ENCODE assay signal across 18 cellular contexts in genomic region chr1:17061486-17062271, GRCh38. TPM values are rescaled to one million over a fixed set of nuclear protein-coding genes. Genes with fewer than 3 reads are reported as not detected.
DNase-seq lines count a peak whose midpoint lies in the region; ATAC-seq, FAIRE-seq and TF ChIP-seq lines count a peak whose summit lies in the region.
"Had no signal": no experiment of that assay in that cellular context is flagged by ENCODE, and none has a peak within 500 bp of the region (broad histone marks: within the 10 kb centered on the region; RNA-seq: fewer than 3 reads in every experiment).

No MANE protein-coding gene starts in this region.

- intact Hi-C loops in spleen (cut with DNase I; ENCODE audit: low total_unique reads), result no loop called here
- intact Hi-C loops in kidney (cut with DNase I), result no loop called here
- intact Hi-C loops in right cardiac atrium (cut with DNase I), result loop anchor here in 3 of 4 donors (5.0 kb wide), 1 partner anchor 176 kb away; no protein-coding TSS in a partner anchor

- no peaks in the 10 kb centered on the region for H3K36me3 Mint-ChIP-seq in brain
- H3K36me3 Mint-ChIP-seq: T-cell had no signal

- FAIRE-seq in kidney (lab: Jason Lieb, UNC), result no peak

- H3K36me3 ChIP-seq in spleen, result no peaks in the 10 kb centered on the region
- H3K36me3 ChIP-seq in kidney (ENCODE audit: control insufficient read depth in 1 of 2, insufficient read depth in 2 of 2, low read length in 2 of 2), result no peaks in the 10 kb centered on the region
- H3K36me3 ChIP-seq: BE2C, lower lobe of right lung, upper lobe of left lung had no signal

- H3K27me3 ChIP-seq in spleen (replicated peaks in 1 of 7) (peaks cover 0 to 7% (median 0%) of the 10 kb centered on the region in 7 donors), right cardiac atrium (ENCODE audit: control insufficient read depth, insufficient read depth) (no peaks in the 10 kb centered on the region)
- H3K27me3 ChIP-seq: BE2C, upper lobe of left lung had no signal

- H3K27ac ChIP-seq in spleen (peak overlapping the region in 5 of 8 donors; percentile 63 to 87 (median 77)), kidney (ENCODE audit: low read depth in 2 of 2, low read length in 2 of 2) (no peak overlapping the region), right cardiac atrium (ENCODE audit: low read length) (no peak overlapping the region)
- H3K27ac ChIP-seq: lower lobe of right lung had no signal

- peaks cover 20% of the 10 kb centered on the region for H3K27me3 Mint-ChIP-seq in brain

- no peak for ATAC-seq in right cardiac atrium
- ATAC-seq: lower lobe of right lung, T-cell had no signal

- H3K9me3 ChIP-seq in spleen, result peaks cover 0 to 15% (median 11%) of the 10 kb centered on the region in 8 donors
- H3K9me3 ChIP-seq in kidney (ENCODE audit: control insufficient read depth in 1 of 2, low read length in 2 of 2), result peaks cover 0 to 2% of the 10 kb centered on the region in 2 donors
- no peaks in the 10 kb centered on the region for H3K9me3 ChIP-seq in right cardiac atrium (ENCODE audit: control insufficient read depth, low read length)
- H3K9me3 ChIP-seq: BE2C had no signal

- DNase-seq in NCI-H1417 (lab: John Stamatoyannopoulos, UW) (peak in 2 of 3 experiments; percentile 4 to 50), NCI-H1417 treated with DMSO at 0.1 percent for 48 hours (lab: John Stamatoyannopoulos, UW) (no peak), NCI-H2227 (lab: John Stamatoyannopoulos, UW; ENCODE audit: unreplicated experiment) (peak; percentile 31), spleen (no peak), NCI-H524 (lab: John Stamatoyannopoulos, UW) (no peak), kidney (no peak), right cardiac atrium (no peak)
- DNase-seq: 8988T; activated CD4-positive, alpha-beta T cell treated with anti-CD3 and anti-CD28 coated beads for 48 hours; BE2C; lower lobe of right lung; NCI-H187 treated with DMSO at 0.1 percent for 48 hours; Right ventricle myocardium superior; stimulated activated CD4-positive, alpha-beta T cell treated with anti-CD3 and anti-CD28 coated beads, Interleukin-4, amount 100 ng/mL, for 4 hours; T-cell; upper lobe of left lung had no signal

- TF ChIP-seq POLR2A in spleen (IDR thresholded peaks at IDR 0.05), result no peak

- H3K27ac Mint-ChIP-seq in brain, result peak overlapping the region in 4 of 5 experiments; percentile 43 to 95 (median 70)
- H3K27ac Mint-ChIP-seq: activated T-helper 2 cell treated with anti-CD3 and anti-CD28 coated beads, Interferon-gamma antibody, Interleukin-2, Interleukin-4, amounts not matched to agents 10 μg/mL and 5 μg/mL and 100 μg/mL, durations not matched to agents 14 hours and 24 hours and 36 hours; T-cell had no signal

- H3K4me1 ChIP-seq in spleen (peaks cover 0 to 66% (median 21%) of the 10 kb centered on the region in 6 donors), kidney (ENCODE audit: control insufficient read depth in 1 of 2, insufficient read depth in 1 of 2, low read depth in 1 of 2, low read length in 2 of 2) (peaks cover 0 to 3% of the 10 kb centered on the region in 2 donors), right cardiac atrium (ENCODE audit: control insufficient read depth, insufficient read depth, low read length) (no peaks in the 10 kb centered on the region)
- H3K4me1 ChIP-seq: BE2C had no signal

- TF ChIP-seq CTCF in brain (conservative IDR thresholded peaks at IDR 0.05) (no peak), spleen (IDR thresholded peaks at IDR 0.05 in 8 of 11, conservative IDR thresholded peaks at IDR 0.05 in 3 of 11) (no peak), kidney (IDR thresholded peaks at IDR 0.05; ENCODE audit: borderline replicate concordance, extremely low read depth, insufficient read depth) (no peak)

- peak overlapping the region in 3 of 5 experiments; percentile 6 to 31 (median 17) for H3K4me3 Mint-ChIP-seq in brain
- H3K4me3 Mint-ChIP-seq: T-cell had no signal

- 63 to 81% (median 74%) methylated on average over 5 of the region's 5 CpGs for WGBS in spleen, 5 donors
- 67% methylated on average over 5 of the region's 5 CpGs for WGBS in right cardiac atrium

- peaks cover 48% of the 10 kb centered on the region for H3K4me1 Mint-ChIP-seq in brain
- H3K4me1 Mint-ChIP-seq: T-cell had no signal

- H3K9ac ChIP-seq in kidney (ENCODE audit: low read length in 2 of 2), result no peak overlapping the region

- H3K4me3 ChIP-seq in spleen, result peak overlapping the region in 1 of 8 donors; percentile 1
- no peak overlapping the region for H3K4me3 ChIP-seq in kidney (ENCODE audit: low read length in 2 of 2)
- no peak overlapping the region for H3K4me3 ChIP-seq in right cardiac atrium (ENCODE audit: low read length)
- H3K4me3 ChIP-seq: lower lobe of right lung, upper lobe of left lung had no signal

- H3K9me3 Mint-ChIP-seq in brain, result peaks cover 4 to 10% (median 7%) of the 10 kb centered on the region in 5 experiments
- H3K9me3 Mint-ChIP-seq: activated T-helper 2 cell treated with anti-CD3 and anti-CD28 coated beads, Interferon-gamma antibody, Interleukin-2, Interleukin-4, amounts not matched to agents 10 μg/mL and 5 μg/mL and 100 μg/mL, durations not matched to agents 14 hours and 24 hours and 36 hours; T-cell had no signal

RNA-seq across cellular contexts. Expression of gene SDHB, which starts 7.8 kb away (rescaled TPM):
- 131 TPM for polyA plus RNA-seq in brain (ENCODE audit: insufficient read depth, low read depth, low replicate concordance)
- total RNA-seq in spleen, result 100 to 1,000 TPM in 3 of 7 donors, 10 to 100 TPM in 4; 82.9 to 132 (median 84.0) TPM
- 10 to 100 TPM; 49.1 to 85.0 (median 75.4) TPM for polyA plus RNA-seq in spleen
- total RNA-seq in kidney, result 92.0 TPM
- polyA plus RNA-seq in kidney (ENCODE audit: insufficient read depth, low read depth, low replicate concordance), result 313 TPM
- total RNA-seq in right cardiac atrium, result 100 to 1,000 TPM; 209 to 255 (median 239) TPM
- polyA plus RNA-seq in right cardiac atrium, result 311 TPM

RNA-seq across cellular contexts. Expression of gene ATP13A2, which starts 50.0 kb away (rescaled TPM):
- polyA plus RNA-seq in brain (ENCODE audit: insufficient read depth, low read depth, low replicate concordance), result 132 TPM
- total RNA-seq in spleen, result 10 to 100 TPM; 45.4 to 83.9 (median 69.5) TPM
- polyA plus RNA-seq in spleen, result 10 to 100 TPM; 13.7 to 27.1 (median 18.9) TPM
- 38.6 TPM for total RNA-seq in kidney
- polyA plus RNA-seq in kidney (ENCODE audit: insufficient read depth, low read depth, low replicate concordance), result 23.8 TPM
- total RNA-seq in right cardiac atrium, result 10 to 100 TPM; 12.9 to 15.1 (median 14.3) TPM
- 10.3 TPM for polyA plus RNA-seq in right cardiac atrium

RNA-seq across cellular contexts. Expression of gene PADI2, which starts 57.6 kb away (rescaled TPM):
- polyA plus RNA-seq in brain (ENCODE audit: insufficient read depth, low read depth, low replicate concordance) (110 TPM), spleen (1 to 10 TPM in 2 of 3 donors, under 1 TPM in 1; 0.50 to 3.5 (median 3.3) TPM), kidney (ENCODE audit: insufficient read depth, low read depth, low replicate concordance) (11.7 TPM), right cardiac atrium (0.07 TPM)
- total RNA-seq in spleen (10 to 100 TPM in 5 of 7 donors, 1 to 10 TPM in 2; 8.7 to 63.6 (median 30.7) TPM), kidney (6.0 TPM), right cardiac atrium (under 1 TPM; 0.17 to 0.68 (median 0.31) TPM)

Comparison
In these comparisons a context has a peak if more than half of its experiments do, and no peak if none do; other contexts are left out.
1. DNase-seq: peak in NCI-H1417 (2 of 3) and NCI-H2227 (single experiment); none in NCI-H1417 treated with DMSO at 0.1 percent for 48 hours (single experiment), spleen (single experiment), NCI-H524 (0 of 2), kidney (single experiment) and right cardiac atrium (0 of 3).
2. H3K27ac ChIP-seq: peak in spleen (5 of 8); none in kidney (0 of 2) and right cardiac atrium (single experiment).
3. intact Hi-C loops: an anchor here in right cardiac atrium (5.0 kb wide); none called in spleen and kidney.